Comparison of ENCODE assay signal across 19 cellular contexts in genomic region chr6:112799889-112800288, GRCh38.
"Had no signal": no experiment of that assay in that cellular context is flagged by ENCODE, and none has a peak within 500 bp of the region (broad histone marks: within the 10 kb centered on the region; RNA-seq: fewer than 3 reads in every experiment).

No MANE protein-coding gene starts in this region.

- DNase-seq: activated CD4-positive, alpha-beta memory T cell treated with anti-CD3 and anti-CD28 coated beads for 36 hours; activated CD4-positive, alpha-beta T cell treated with anti-CD3 and anti-CD28 coated beads for 48 hours; activated effector memory CD4-positive, alpha-beta T cell treated with anti-CD3 and anti-CD28 coated beads, Interleukin-2, amount 50 U/mL, for 16 hours; activated naive CD4-positive, alpha-beta T cell treated with anti-CD3 and anti-CD28 coated beads, Interleukin-2, amount 50 U/mL, for 16 hours; activated naive CD8-positive, alpha-beta T cell treated with anti-CD3 and anti-CD28 coated beads, Interleukin-2, amount 50 U/mL, for 24 hours; cerebellar nuclear complex; cortex of kidney; left ventricle myocardium inferior; mammary epithelial cell; midbrain; natural killer cell; right cardiac atrium; stimulated activated CD4-positive, alpha-beta T cell treated with anti-CD3 and anti-CD28 coated beads, Interleukin-12 subunit alpha, Interleukin-12 subunit beta, amount 100 ng/mL, for 4 hours; stimulated activated CD4-positive, alpha-beta T cell treated with anti-CD3 and anti-CD28 coated beads, Interleukin-4, amount 100 ng/mL, for 4 hours; substantia nigra; tibial artery had no signal

- H3K27me3 ChIP-seq: neutrophil, tibial artery had no signal

- H3K79me2 ChIP-seq: parathyroid adenoma had no signal

- H3K4me3 ChIP-seq: left ventricle myocardium inferior, tibial artery had no signal

- H3K4me1 ChIP-seq: left ventricle myocardium inferior, parathyroid adenoma had no signal

- H3K27ac ChIP-seq: epithelial cell of prostate, left ventricle myocardium inferior, neutrophil, parathyroid adenoma, tibial artery had no signal

- H3K36me3 ChIP-seq: left ventricle myocardium inferior, neutrophil, tibial artery had no signal

- H3K9me3 ChIP-seq: left ventricle myocardium inferior, neutrophil, tibial artery had no signal

- H2AFZ ChIP-seq: parathyroid adenoma had no signal

- H3K9ac ChIP-seq: parathyroid adenoma had no signal

- ATAC-seq: activated naive CD8-positive, alpha-beta T cell treated with anti-CD3 and anti-CD28 coated beads, Interleukin-2, amount 50 U/mL, for 24 hours; natural killer cell; right cardiac atrium had no signal
